ENCODE assay signal across 11 cellular contexts in the genomic region with DNA sequence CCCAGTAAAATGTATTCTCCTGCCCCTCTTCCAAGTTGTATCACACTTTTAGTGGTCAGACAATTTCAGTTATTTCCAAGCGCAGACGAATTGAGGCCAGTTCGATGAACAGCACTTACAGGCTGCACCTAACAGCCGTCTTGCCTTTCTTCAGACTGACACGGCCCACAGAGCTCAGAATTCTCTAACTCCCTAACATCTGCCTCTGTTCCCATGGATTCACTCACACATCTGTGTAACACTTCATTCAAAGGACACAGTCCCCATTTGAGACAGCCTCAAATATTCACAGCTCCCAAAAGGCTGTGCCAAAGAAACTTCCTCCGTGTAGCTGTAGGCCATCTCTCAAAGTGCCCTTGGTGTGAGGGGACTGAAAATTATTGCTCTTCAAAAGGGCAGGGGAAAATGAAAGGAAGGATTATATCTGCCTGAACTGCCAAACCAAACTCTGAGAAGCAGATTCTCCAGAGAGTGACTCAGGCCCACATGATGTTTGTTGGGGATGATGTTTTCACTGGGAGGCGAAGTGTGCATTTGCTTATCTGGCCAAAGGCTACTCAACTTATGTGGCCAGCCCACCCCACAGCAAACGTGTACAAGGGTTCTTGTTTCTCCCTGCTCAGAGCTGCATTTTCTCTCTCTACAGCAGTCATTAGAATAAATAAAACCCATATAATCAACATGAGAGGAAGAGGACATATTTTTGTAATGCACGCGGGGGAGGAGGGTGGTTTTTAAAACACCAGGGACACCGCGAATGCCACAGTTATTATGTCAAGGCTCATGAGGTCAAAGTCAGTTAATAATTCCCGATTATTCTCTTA.
DNase-seq lines count a peak whose midpoint lies in the region; ATAC-seq, FAIRE-seq and TF ChIP-seq lines count a peak whose summit lies in the region.
"Had no signal": no experiment of that assay in that cellular context is flagged by ENCODE, and none has a peak within 500 bp of the region (broad histone marks: within the 10 kb centered on the region; RNA-seq: fewer than 3 reads in every experiment).

No MANE protein-coding gene starts in this region.

- H3K4me3 ChIP-seq in A549 (no peak overlapping the region), PC-9 (no peak overlapping the region; the same call in 1 of the 2 replicates)

- peak; percentile 68 for FAIRE-seq in A549 (lab: Jason Lieb, UNC)

- H3K36me3 Mint-ChIP-seq in neural crest cell (ENCODE audit: low read depth) (no peaks in the 10 kb centered on the region), CD14-positive monocyte (peaks cover 0 to 11% of the 10 kb centered on the region in 2 donors)

- H3K9me2 ChIP-seq in PC-9 (ENCODE audit: insufficient read depth): no peaks in the 10 kb centered on the region

- H3K9me3 Mint-ChIP-seq in neural crest cell (no peaks in the 10 kb centered on the region), CD14-positive monocyte (peaks cover 0 to 23% (median 18%) of the 10 kb centered on the region in 7 donors)
- H3K9me3 Mint-ChIP-seq: activated naive CD4-positive, alpha-beta T cell treated with anti-CD3 and anti-CD28 coated beads, Interleukin-2, amount 50 U/mL, for 72 hours had no signal

- H3K36me3 ChIP-seq in PC-9 (ENCODE audit: low read depth): no peaks in the 10 kb centered on the region

- ATAC-seq in A549 (peak; percentile 69 to 74), HG02571 (IDR thresholded peaks at IDR 0.05; ENCODE audit: unreplicated experiment) (no peak)
- ATAC-seq: activated naive CD4-positive, alpha-beta T cell treated with anti-CD3 and anti-CD28 coated beads, Interleukin-2, amount 50 U/mL, for 72 hours had no signal

- H3K27ac ChIP-seq in A549 (peak overlapping the region; percentile 73 to 86), PC-9 (peak overlapping the region; percentile 38)

- BruUV-seq in PC-9 (replicated peaks; lab: Mats Ljungman, UMichigan): no TSS peak

- no peak for TF ChIP-seq POLR2A in A549 (IDR thresholded peaks at IDR 0.05; ENCODE audit: low read length)

- H2AFZ ChIP-seq in PC-9: 0 out of 2 replicates have a peak overlapping the region, but pooled peaks have one; percentile 39

- intact Hi-C loops in PC-9 (cut with micrococcal nuclease; ENCODE audit: unreplicated experiment): loop anchor here (2.0 kb wide), 1 partner anchor 283 kb away; no protein-coding TSS in a partner anchor
- intact Hi-C loops in CD14-positive monocyte (cut with micrococcal nuclease): loop anchor here in 1 of 2 donors (10.0 kb wide), 1 partner anchor 585 kb away; no protein-coding TSS in a partner anchor

- H3F3A ChIP-seq in PC-9 (ENCODE audit: insufficient read depth, low read depth): no peaks in the 10 kb centered on the region; the same call in 1 of the 2 replicates

- H3K4me1 ChIP-seq in A549 (peaks cover 53% of the 10 kb centered on the region), PC-9 (replicated peaks; ENCODE audit: insufficient read depth) (peaks cover 32% of the 10 kb centered on the region)

- no peaks in the 10 kb centered on the region for H4K20me1 ChIP-seq in PC-9 (ENCODE audit: insufficient read depth)

- TF ChIP-seq CTCF in A549 (IDR thresholded peaks at IDR 0.05) (no peak), PC-9 (conservative IDR thresholded peaks at IDR 0.05) (no peak), neural crest cell (conservative IDR thresholded peaks at IDR 0.05) (no peak), GM10266 (IDR thresholded peaks at IDR 0.05; ENCODE audit: control insufficient read depth, insufficient read depth, low read depth, missing control alignments) (no peak), CD14-positive monocyte (IDR thresholded peaks at IDR 0.05) (no peak)

- no peak for TF ChIP-seq RAD21 in A549 (conservative IDR thresholded peaks at IDR 0.05 in 1 of 2, IDR thresholded peaks at IDR 0.05 in 1 of 2)

- H3K4me1 Mint-ChIP-seq in neural crest cell (peaks cover 70% of the 10 kb centered on the region), CD14-positive monocyte (peaks cover 18% of the 10 kb centered on the region)

- CTCF ChIA-PET in A549 (lab: Yijun Ruan, JAX): interaction anchor here (1.0 to 6.2 kb wide), 6 partner anchors 9 to 590 kb away, joined by 3 to 51 read pairs (median 6); no protein-coding TSS in a partner anchor
- CTCF ChIA-PET in PC-9 (lab: Charles Lee): no interaction called here

- POLR2A ChIA-PET in A549 (lab: Yijun Ruan, JAX) (no interaction called here), PC-9 (lab: Charles Lee; ENCODE audit: unreplicated experiment) (no interaction called here)

- H3K4me2 ChIP-seq in A549: peak overlapping the region; percentile 66
- peak overlapping the region; percentile 52 for H3K4me2 ChIP-seq in PC-9

- H3K9me3 ChIP-seq in A549 (no peaks in the 10 kb centered on the region), PC-9 (ENCODE audit: insufficient read depth, low read depth) (no peaks in the 10 kb centered on the region)

- H3K27me3 ChIP-seq in PC-9 (ENCODE audit: insufficient read depth, low read depth): peaks cover 33% of the 10 kb centered on the region

- peak overlapping the region; percentile 65 for H3K4me3 Mint-ChIP-seq in neural crest cell
- peak overlapping the region in 1 of 2 donors; percentile 26 for H3K4me3 Mint-ChIP-seq in CD14-positive monocyte
- H3K4me3 Mint-ChIP-seq: B cell had no signal

- H3K27ac Mint-ChIP-seq in neural crest cell (ENCODE audit: unreplicated experiment): peak overlapping the region; percentile 90
- no peak overlapping the region for H3K27ac Mint-ChIP-seq in CD14-positive monocyte
- H3K27ac Mint-ChIP-seq: activated naive CD4-positive, alpha-beta T cell treated with anti-CD3 and anti-CD28 coated beads, Interleukin-2, amount 50 U/mL, for 72 hours; B cell had no signal

- peak in 1 of 2 experiments; percentile 28; a peak in 1 of 5 replicates for TF ChIP-seq EP300 in A549 (IDR thresholded peaks at IDR 0.05)

- H3K79me2 ChIP-seq in PC-9 (ENCODE audit: low read depth): no peaks in the 10 kb centered on the region

- DNase-seq in A549 (ENCODE audit: low read depth in 1 of 2, low spot score in 1 of 2) (peak; percentile 26 to 62), PC-9 (peak in 1 of 2 experiments; percentile 74), fibroblast of gingiva (ENCODE audit: low read depth) (peak; percentile 82), neural crest cell (ENCODE audit: low read depth, low spot score) (no peak), GM10266 (ENCODE audit: extremely low spot score) (no peak), CD14-positive monocyte (ENCODE audit: low spot score) (no peak)
- DNase-seq in activated naive CD4-positive, alpha-beta T cell treated with Interleukin-2 at 50 U/mL for 16 hours: no peak
- DNase-seq: NCI-H82 had no signal

- H3K27me3 Mint-ChIP-seq in neural crest cell (ENCODE audit: low read depth): peaks cover 5% of the 10 kb centered on the region
- peaks cover 54 to 79% (median 71%) of the 10 kb centered on the region in 3 donors for H3K27me3 Mint-ChIP-seq in CD14-positive monocyte (ENCODE audit: low read depth in 3 of 3)

- 37% methylated on average over 13 of the region's 13 CpGs for WGBS in A549 (ENCODE audit: missing lambda C conversion rate)

TF ChIP-seq in A549, 52 proteins besides CTCF, POLR2A, EP300 and RAD21 (continues in another document):
- TF ChIP-seq KDM5A (IDR thresholded peaks at IDR 0.05): no peak
- TF ChIP-seq, protein P1, sequence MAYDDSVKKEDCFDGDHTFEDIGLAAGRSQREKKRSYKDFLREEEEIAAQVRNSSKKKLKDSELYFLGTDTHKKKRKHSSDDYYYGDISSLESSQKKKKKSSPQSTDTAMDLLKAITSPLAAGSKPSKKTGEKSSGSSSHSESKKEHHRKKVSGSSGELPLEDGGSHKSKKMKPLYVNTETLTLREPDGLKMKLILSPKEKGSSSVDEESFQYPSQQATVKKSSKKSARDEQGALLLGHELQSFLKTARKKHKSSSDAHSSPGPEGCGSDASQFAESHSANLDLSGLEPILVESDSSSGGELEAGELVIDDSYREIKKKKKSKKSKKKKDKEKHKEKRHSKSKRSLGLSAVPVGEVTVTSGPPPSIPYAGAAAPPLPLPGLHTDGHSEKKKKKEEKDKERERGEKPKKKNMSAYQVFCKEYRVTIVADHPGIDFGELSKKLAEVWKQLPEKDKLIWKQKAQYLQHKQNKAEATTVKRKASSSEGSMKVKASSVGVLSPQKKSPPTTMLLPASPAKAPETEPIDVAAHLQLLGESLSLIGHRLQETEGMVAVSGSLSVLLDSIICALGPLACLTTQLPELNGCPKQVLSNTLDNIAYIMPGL (CRISPR knock-in tag; IDR thresholded peaks at IDR 0.05; ENCODE audit: borderline replicate concordance): no peak
- TF ChIP-seq, protein P2, sequence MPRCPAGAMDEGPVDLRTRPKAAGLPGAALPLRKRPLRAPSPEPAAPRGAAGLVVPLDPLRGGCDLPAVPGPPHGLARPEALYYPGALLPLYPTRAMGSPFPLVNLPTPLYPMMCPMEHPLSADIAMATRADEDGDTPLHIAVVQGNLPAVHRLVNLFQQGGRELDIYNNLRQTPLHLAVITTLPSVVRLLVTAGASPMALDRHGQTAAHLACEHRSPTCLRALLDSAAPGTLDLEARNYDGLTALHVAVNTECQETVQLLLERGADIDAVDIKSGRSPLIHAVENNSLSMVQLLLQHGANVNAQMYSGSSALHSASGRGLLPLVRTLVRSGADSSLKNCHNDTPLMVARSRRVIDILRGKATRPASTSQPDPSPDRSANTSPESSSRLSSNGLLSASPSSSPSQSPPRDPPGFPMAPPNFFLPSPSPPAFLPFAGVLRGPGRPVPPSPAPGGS (IDR thresholded peaks at IDR 0.05): no peak
- no peak for TF ChIP-seq POLR2AphosphoS2 (conservative IDR thresholded peaks at IDR 0.05; ENCODE audit: low read length)
- no peak for TF ChIP-seq ATOH8 (CRISPR knock-in tag; IDR thresholded peaks at IDR 0.05; ENCODE audit: low read depth)
- no peak for TF ChIP-seq MYC (IDR thresholded peaks at IDR 0.05; ENCODE audit: borderline replicate concordance, low read length)
- TF ChIP-seq E2F6 (IDR thresholded peaks at IDR 0.05; ENCODE audit: borderline replicate concordance, low read depth): 0 out of 2 replicates have a peak, but pooled peaks have one; percentile 18
- no peak for TF ChIP-seq EHMT2 (IDR thresholded peaks at IDR 0.05; ENCODE audit: low read depth)
- TF ChIP-seq FOXS1 (CRISPR knock-in tag; IDR thresholded peaks at IDR 0.05): no peak
- TF ChIP-seq FOSB (CRISPR knock-in tag; IDR thresholded peaks at IDR 0.05): no peak
- no peak for TF ChIP-seq MAFK (IDR thresholded peaks at IDR 0.05; ENCODE audit: partially characterized antibody)

Comparison
In these comparisons a context has a peak if more than half of its experiments do, and no peak if none do; other contexts are left out.
1. DNase-seq: peak in A549 (2 of 2) and fibroblast of gingiva (single experiment); none in neural crest cell (single experiment), activated naive CD4-positive, alpha-beta T cell treated with Interleukin-2 at 50 U/mL for 16 hours (single experiment), GM10266 (single experiment) and CD14-positive monocyte (single experiment).